Comparison of ENCODE assay signal across 8 cellular contexts in the genomic region with DNA sequence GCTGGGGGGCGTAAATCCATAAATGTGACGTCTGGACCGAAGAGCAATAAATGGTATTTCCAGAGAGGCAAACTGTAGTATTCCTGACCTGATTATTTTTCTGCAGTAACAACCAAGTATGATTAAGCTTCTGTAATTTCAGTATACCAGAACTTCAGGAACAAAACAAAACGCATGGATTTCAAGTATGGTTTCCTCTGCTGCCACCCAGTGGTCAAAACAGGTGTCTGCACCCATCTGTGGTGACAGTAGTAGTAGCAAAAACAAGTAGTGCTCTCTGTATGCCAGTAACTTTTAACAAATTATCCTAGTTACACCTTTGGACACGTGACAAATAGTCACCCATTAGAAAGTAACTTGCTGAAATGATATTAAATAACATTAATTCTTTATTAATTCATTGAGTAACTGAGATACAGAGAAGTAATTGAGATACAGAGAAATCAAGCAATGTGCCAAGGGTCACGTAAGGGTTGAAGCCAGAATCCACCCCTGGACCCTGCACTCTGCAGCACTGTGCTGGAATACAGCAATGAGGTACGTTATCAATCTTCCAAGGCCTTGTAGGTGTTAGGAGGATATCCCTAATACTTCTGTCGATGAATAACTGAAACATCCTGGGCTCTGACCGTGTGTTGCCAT. TPM values are rescaled to one million over a fixed set of nuclear protein-coding genes. Genes with fewer than 3 reads are reported as not detected.
DNase-seq lines count a peak whose midpoint lies in the region; TF ChIP-seq lines count a peak whose summit lies in the region.

No MANE protein-coding gene starts in this region.

- H3K27me3 ChIP-seq in tibial artery, result no peaks in the 10 kb centered on the region

- H3K9me3 Mint-ChIP-seq in osteocyte (ENCODE audit: unreplicated experiment), result no peaks in the 10 kb centered on the region

- no peaks in the 10 kb centered on the region for H3K36me3 ChIP-seq in tibial artery

- no peaks in the 10 kb centered on the region for H3K9me3 ChIP-seq in tibial artery

- H3K27ac ChIP-seq in C4-2B (no peak overlapping the region), tibial artery (no peak overlapping the region)

- H3K4me1 ChIP-seq in tibial artery, result peaks cover 0 to 9% (median 2%) of the 10 kb centered on the region in 4 donors

- peak; percentile 80 for TF ChIP-seq RAD21 in Ishikawa (IDR thresholded peaks at IDR 0.05; ENCODE audit: low read depth)

- TF ChIP-seq EP300 in Ishikawa (IDR thresholded peaks at IDR 0.05; ENCODE audit: borderline replicate concordance), result no peak

- peaks cover 14% of the 10 kb centered on the region for H3K27me3 Mint-ChIP-seq in osteocyte (ENCODE audit: unreplicated experiment)

- intact Hi-C loops in tibial artery (cut with DNase I; ENCODE audit: low total_unique reads), result no loop called here

- peak overlapping the region; percentile 20 to 28 for H3K4me3 ChIP-seq in tibial artery

- no peaks in the 10 kb centered on the region for H3K36me3 Mint-ChIP-seq in osteocyte (ENCODE audit: unreplicated experiment)

- no peak overlapping the region for H3K4me3 Mint-ChIP-seq in osteocyte (ENCODE audit: unreplicated experiment)

- TF ChIP-seq CTCF in C4-2B (conservative IDR thresholded peaks at IDR 0.05) (peak; percentile 87), osteocyte (IDR thresholded peaks at IDR 0.05) (peak; percentile 94), tibial artery (IDR thresholded peaks at IDR 0.05) (peak; percentile 80 to 94)

- no peak overlapping the region for H3K27ac Mint-ChIP-seq in osteocyte (ENCODE audit: unreplicated experiment)

- H3K4me1 Mint-ChIP-seq in osteocyte (ENCODE audit: unreplicated experiment), result peaks cover 4% of the 10 kb centered on the region

- DNase-seq in GM19240 (ENCODE audit: insufficient read length, low spot score), result peak; percentile 40
- DNase-seq in RKO (ENCODE audit: low spot score), result peak; percentile 79
- DNase-seq in activated T-helper 9 cell treated with anti-CD3 and anti-CD28 coated beads, Interleukin-2, amount 50 U/mL, for 16 hours (ENCODE audit: low read depth), result peak; percentile 44
- peak; percentile 67 for DNase-seq in foreskin melanocyte
- DNase-seq in osteocyte (ENCODE audit: extremely low spot score, unreplicated experiment), result peak; percentile 88
- DNase-seq in tibial artery, result peak; percentile 81 to 87

TF ChIP-seq in Ishikawa, 13 proteins besides CTCF, POLR2A, EP300 and RAD21:
- TF ChIP-seq FOXM1 (IDR thresholded peaks at IDR 0.05; ENCODE audit: borderline replicate concordance, low read depth) (no peak), CEBPB (IDR thresholded peaks at IDR 0.05) (no peak), EGR1 (IDR thresholded peaks at IDR 0.05) (no peak), NFIC (IDR thresholded peaks at IDR 0.05) (no peak)
- TF ChIP-seq, protein P1, sequence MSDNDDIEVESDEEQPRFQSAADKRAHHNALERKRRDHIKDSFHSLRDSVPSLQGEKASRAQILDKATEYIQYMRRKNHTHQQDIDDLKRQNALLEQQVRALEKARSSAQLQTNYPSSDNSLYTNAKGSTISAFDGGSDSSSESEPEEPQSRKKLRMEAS (IDR thresholded peaks at IDR 0.05), result no peak
- TF ChIP-seq, protein P2, sequence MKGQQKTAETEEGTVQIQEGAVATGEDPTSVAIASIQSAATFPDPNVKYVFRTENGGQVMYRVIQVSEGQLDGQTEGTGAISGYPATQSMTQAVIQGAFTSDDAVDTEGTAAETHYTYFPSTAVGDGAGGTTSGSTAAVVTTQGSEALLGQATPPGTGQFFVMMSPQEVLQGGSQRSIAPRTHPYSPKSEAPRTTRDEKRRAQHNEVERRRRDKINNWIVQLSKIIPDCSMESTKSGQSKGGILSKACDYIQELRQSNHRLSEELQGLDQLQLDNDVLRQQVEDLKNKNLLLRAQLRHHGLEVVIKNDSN (IDR thresholded peaks at IDR 0.05), result no peak

RNA-seq across cellular contexts. Expression of a gene that starts 7.9 kb away (rescaled TPM):
- total RNA-seq in osteocyte, result not detected in 2 replicates

RNA-seq across cellular contexts. Expression of a gene that starts 9.8 kb away (rescaled TPM):
- total RNA-seq in osteocyte, result 37.2 and 43.6 TPM in 2 replicates

RNA-seq across cellular contexts. Expression of a gene that starts 16.0 kb away (rescaled TPM):
- not detected in 2 replicates for total RNA-seq in osteocyte

RNA-seq across cellular contexts. Expression of a gene that starts 50.1 kb away (rescaled TPM):
- total RNA-seq in osteocyte, result 4.9 and 5.6 TPM in 2 replicates

RNA-seq across cellular contexts. Expression of a gene that starts 54.8 kb away (rescaled TPM):
- 0.24 and 0.38 TPM in 2 replicates for total RNA-seq in osteocyte
